23 cellular contexts compared by ENCODE assay signal in the genomic region with DNA sequence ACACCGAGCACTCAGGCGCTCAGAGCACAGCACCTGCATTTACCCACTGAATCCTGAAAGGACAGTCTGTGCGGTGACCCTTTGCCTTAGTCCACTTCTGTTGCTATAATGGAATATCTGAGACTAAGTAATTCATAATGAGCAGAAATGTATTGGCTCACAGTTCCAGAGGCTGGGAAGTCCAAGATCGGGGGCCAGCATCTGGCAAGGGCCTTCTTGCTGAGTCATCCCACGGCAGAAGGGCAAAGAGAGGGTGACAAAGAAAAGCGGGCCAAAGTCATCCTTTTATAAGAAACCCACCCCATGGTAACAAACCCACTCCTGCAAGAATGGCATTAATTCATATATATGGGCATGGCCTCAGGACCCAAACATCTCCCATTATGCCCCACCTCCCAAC. TPM values are rescaled to one million over a fixed set of nuclear protein-coding genes. Genes with fewer than 3 reads are reported as not detected.
DNase-seq lines count a peak whose midpoint lies in the region; ATAC-seq, FAIRE-seq and TF ChIP-seq lines count a peak whose summit lies in the region.
"Had no signal": no experiment of that assay in that cellular context is flagged by ENCODE, and none has a peak within 500 bp of the region (broad histone marks: within the 10 kb centered on the region; RNA-seq: fewer than 3 reads in every experiment).

No MANE protein-coding gene starts in this region.

- H3K23me2 ChIP-seq in H9 (ENCODE audit: insufficient read length, low read depth, low read length, poor library complexity, severe bottlenecking): no peaks in the 10 kb centered on the region

- no peaks in the 10 kb centered on the region for H3K27me3 Mint-ChIP-seq in H9 (ENCODE audit: low read depth)
- H3K27me3 Mint-ChIP-seq: CD8-positive, alpha-beta memory T cell had no signal

- no peak for TF ChIP-seq POLR2A in HepG2 (IDR thresholded peaks at IDR 0.05; ENCODE audit: insufficient read depth in 1 of 2, low read depth in 2 of 2, low read length in 2 of 2)
- TF ChIP-seq POLR2A in right lobe of liver (IDR thresholded peaks at IDR 0.05): no peak
- TF ChIP-seq POLR2A in K562 (conservative IDR thresholded peaks at IDR 0.05): no peak

- CTCF ChIA-PET in HepG2 (lab: Yijun Ruan, JAX; ENCODE audit: low intra/inter-chr PET ratio, low total read pairs): no interaction called here
- CTCF ChIA-PET in K562 (lab: Yijun Ruan, JAX; ENCODE audit: low intra/inter-chr PET ratio): no interaction called here

- POLR2A ChIA-PET in HepG2 (lab: Yijun Ruan, JAX): no interaction called here
- POLR2A ChIA-PET in K562 (lab: Yijun Ruan, JAX): no interaction called here

- H3K4me3 Mint-ChIP-seq in H9: no peak overlapping the region
- H3K4me3 Mint-ChIP-seq: CD8-positive, alpha-beta memory T cell had no signal

- peak overlapping the region; percentile 27 to 90 (median 30); a peak in 3 of 7 replicates for H3K27ac Mint-ChIP-seq in H9

- no peak overlapping the region for H2BK20ac ChIP-seq in H9 (ENCODE audit: low read depth, low read length, poor library complexity, severe bottlenecking)

- no peak overlapping the region for H3K56ac ChIP-seq in H9 (ENCODE audit: insufficient read length, low read depth, low read length)

- H3K79me2 ChIP-seq in HepG2 (ENCODE audit: insufficient read depth, low read length): no peaks in the 10 kb centered on the region
- H3K79me2 ChIP-seq in H9 (ENCODE audit: insufficient read depth, low read length): no peaks in the 10 kb centered on the region
- H3K79me2 ChIP-seq in K562 (ENCODE audit: control insufficient read depth, insufficient read depth, low read length): peaks cover 4% of the 10 kb centered on the region; the same call in 1 of the 3 replicates

- in situ Hi-C loops in HepG2 (cut with HindIII; ENCODE audit: extremely low pct_ligation_motif_present, low pct_unique_long_range_greater_than_20kb) (no loop called here), K562 (cut with MboI) (loop anchor here (5.0 kb wide), 1 partner anchor 124 kb away; no protein-coding TSS in a partner anchor)

- no peak overlapping the region for H2AK5ac ChIP-seq in H9 (ENCODE audit: insufficient read length, low read length)

- no peak overlapping the region for H3K23ac ChIP-seq in H9 (ENCODE audit: insufficient read length, low read depth, low read length)

- H3K9me1 ChIP-seq in K562 (ENCODE audit: control insufficient read depth, insufficient read depth, low read length): peaks cover 3% of the 10 kb centered on the region

- ATAC-seq in HepG2: no peak
- ATAC-seq in right lobe of liver: no peak
- no peak for ATAC-seq in K562
- no peak for ATAC-seq in psoas muscle
- ATAC-seq in GM21737 (IDR thresholded peaks at IDR 0.05; ENCODE audit: unreplicated experiment): no peak
- no peak for ATAC-seq in GM19324 (IDR thresholded peaks at IDR 0.05; ENCODE audit: low FRiP score, unreplicated experiment)
- ATAC-seq in GM19397 (IDR thresholded peaks at IDR 0.05; ENCODE audit: unreplicated experiment): no peak

- H3T11ph ChIP-seq in H9 (ENCODE audit: low read length): no peak overlapping the region

- no peak overlapping the region for H4K5ac ChIP-seq in H9 (ENCODE audit: insufficient read length, low read depth, low read length)

- H3K9ac ChIP-seq in HepG2 (ENCODE audit: insufficient read depth, low read depth, low read length) (no peak overlapping the region), H9 (ENCODE audit: extremely low read depth, insufficient read length, low read length) (no peak overlapping the region), K562 (ENCODE audit: insufficient read depth in 1 of 2, low read depth in 2 of 2, low read length in 2 of 2) (no peak overlapping the region)
- H3K9ac ChIP-seq: KMS-11 had no signal

- no peak overlapping the region for H3K18ac ChIP-seq in H9 (ENCODE audit: insufficient read length, low read depth, low read length)

- no peaks in the 10 kb centered on the region for H3K9me3 ChIP-seq in HepG2 (ENCODE audit: low read length)
- no peaks in the 10 kb centered on the region for H3K9me3 ChIP-seq in right lobe of liver
- no peaks in the 10 kb centered on the region for H3K9me3 ChIP-seq in H9 (ENCODE audit: control insufficient read depth, low read depth, low read length)
- no peaks in the 10 kb centered on the region for H3K9me3 ChIP-seq in K562 (replicated peaks; ENCODE audit: control insufficient read depth, insufficient read depth, low read depth, low read length)
- H3K9me3 ChIP-seq in psoas muscle: no peaks in the 10 kb centered on the region

- no peak overlapping the region for H3K14ac ChIP-seq in H9 (ENCODE audit: insufficient read depth, low read length)

- H2BK15ac ChIP-seq in H9 (ENCODE audit: low read depth, low read length): no peak overlapping the region

- H4K8ac ChIP-seq in H9 (replicated peaks; ENCODE audit: insufficient read length, low read depth, low read length): no peak overlapping the region

- no peak overlapping the region for H2BK5ac ChIP-seq in H9 (ENCODE audit: insufficient read length, low read length)

- no peak overlapping the region for H4K91ac ChIP-seq in H9 (ENCODE audit: insufficient read length, low read depth, low read length)

- H3K79me1 ChIP-seq in H9 (ENCODE audit: insufficient read depth, low read depth, low read length, poor library complexity, severe bottlenecking): no peaks in the 10 kb centered on the region

- no peak for FAIRE-seq in HepG2 (lab: Jason Lieb, UNC)
- FAIRE-seq in K562 (lab: Jason Lieb, UNC): no peak
- FAIRE-seq: GM18507 had no signal

- H3K36me3 Mint-ChIP-seq in H9 (ENCODE audit: insufficient read depth in 1 of 3, low read depth in 3 of 3): peaks cover 18 to 59% (median 55%) of the 10 kb centered on the region in 3 experiments; a peak in 6 of 7 replicates

- H3K4me2 ChIP-seq in HepG2 (ENCODE audit: low read depth, low read length): no peak overlapping the region
- no peak overlapping the region for H3K4me2 ChIP-seq in H9 (ENCODE audit: insufficient read depth, insufficient read length, low read length)
- no peak overlapping the region for H3K4me2 ChIP-seq in K562 (ENCODE audit: insufficient read depth, low read length)
- H3K4me2 ChIP-seq: KMS-11 had no signal

- H3K27me3 ChIP-seq in HepG2 (ENCODE audit: control insufficient read depth in 1 of 2, insufficient read depth in 2 of 2, low read length in 2 of 2): no peaks in the 10 kb centered on the region; a peak in 1 of 5 replicates
- no peaks in the 10 kb centered on the region for H3K27me3 ChIP-seq in right lobe of liver
- no peaks in the 10 kb centered on the region for H3K27me3 ChIP-seq in H9 (ENCODE audit: insufficient read depth, low read length)
- H3K27me3 ChIP-seq in K562 (ENCODE audit: control insufficient read depth in 2 of 2, insufficient read depth in 2 of 2, low read length in 2 of 2): no peaks in the 10 kb centered on the region
- H3K27me3 ChIP-seq in psoas muscle (ENCODE audit: insufficient read depth in 3 of 3, low read length in 2 of 3): no peaks in the 10 kb centered on the region

- H3K36me3 ChIP-seq in HepG2 (replicated peaks in 1 of 2; ENCODE audit: control insufficient read depth in 1 of 2, insufficient read depth in 2 of 2, low read length in 2 of 2) (peaks cover 3 to 27% of the 10 kb centered on the region in 2 experiments; a peak in 3 of 5 replicates), right lobe of liver (no peaks in the 10 kb centered on the region), K562 (ENCODE audit: control insufficient read depth, insufficient read depth, low read length) (peaks cover 62% of the 10 kb centered on the region), psoas muscle (ENCODE audit: insufficient read depth in 1 of 2, low read depth in 1 of 2) (no peaks in the 10 kb centered on the region)

- H3K9me3 Mint-ChIP-seq in H9: no peaks in the 10 kb centered on the region
- H3K9me3 Mint-ChIP-seq: CD8-positive, alpha-beta memory T cell had no signal

- 94% methylated on average over 6 of the region's 6 CpGs for WGBS in HepG2 (ENCODE audit: low lambda C conversion rate)
- 98% methylated on average over 3 of the region's 6 CpGs for WGBS in right lobe of liver (ENCODE audit: insufficient coverage, low coverage, low lambda C conversion rate, missing lambda C conversion rate)
- no CpG with 5 or more reads among the region's 6 CpGs for WGBS in H9 (ENCODE audit: extremely low coverage, insufficient read length, low lambda C conversion rate)
- WGBS in K562 (ENCODE audit: insufficient coverage, low coverage, missing lambda C conversion rate): 80% methylated on average over 4 of the region's 6 CpGs
- WGBS in psoas muscle, 3 donors: 81 to 91% (median 82%) methylated on average over 6 of the region's 6 CpGs

- H3K4ac ChIP-seq in H9 (ENCODE audit: low read depth, low read length): no peak overlapping the region

- H4K20me1 ChIP-seq in HepG2 (ENCODE audit: insufficient read depth, low read length) (no peaks in the 10 kb centered on the region), H9 (ENCODE audit: control insufficient read depth, insufficient read depth, insufficient read length) (no peaks in the 10 kb centered on the region), K562 (replicated peaks; ENCODE audit: control insufficient read depth, insufficient read depth, low read length) (0 out of 2 replicates have a peak, but pooled peaks cover 4% of the 10 kb centered on the region)

- H3K4me3 ChIP-seq in HepG2 (replicated peaks in 1 of 3; ENCODE audit: insufficient read depth in 1 of 3, low read depth in 2 of 3, low read length in 3 of 3) (no peak overlapping the region), right lobe of liver (no peak overlapping the region), K562 (no peak overlapping the region), psoas muscle (no peak overlapping the region)

- H2AFZ ChIP-seq in HepG2 (ENCODE audit: low read length) (no peak overlapping the region), H9 (ENCODE audit: low read length) (no peak overlapping the region), K562 (ENCODE audit: low read depth, low read length) (no peak overlapping the region)

- peaks cover 14% of the 10 kb centered on the region for H3K4me1 ChIP-seq in HepG2 (ENCODE audit: insufficient read depth, low read length)
- no peaks in the 10 kb centered on the region for H3K4me1 ChIP-seq in right lobe of liver
- H3K4me1 ChIP-seq in H9 (ENCODE audit: insufficient read depth, low read length): no peaks in the 10 kb centered on the region
- peaks cover 13 to 17% of the 10 kb centered on the region in 2 experiments for H3K4me1 ChIP-seq in K562 (replicated peaks in 1 of 2; ENCODE audit: control insufficient read depth in 2 of 2, insufficient read depth in 2 of 2, low read length in 2 of 2)
- H3K4me1 ChIP-seq in psoas muscle: no peaks in the 10 kb centered on the region

- H3K27ac ChIP-seq in HepG2 (ENCODE audit: extremely low read length, insufficient read depth, low read length) (no peak overlapping the region), right lobe of liver (no peak overlapping the region), H9 (ENCODE audit: insufficient read length, low read depth, low read length) (no peak overlapping the region), K562 (ENCODE audit: extremely low read depth, low read depth, low read length) (no peak overlapping the region), psoas muscle (no peak overlapping the region)
- H3K27ac ChIP-seq: HL-60, KMS-11 had no signal

- no peak overlapping the region for H2BK120ac ChIP-seq in H9 (ENCODE audit: low read depth, low read length, poor library complexity, severe bottlenecking)

- DNase-seq in HepG2 (ENCODE audit: low spot score) (no peak), right lobe of liver (no peak), H9 (no peak), K562 (ENCODE audit: extremely low read depth in 1 of 4, low spot score in 3 of 4) (no peak), psoas muscle (peak; percentile 4 to 34)
- DNase-seq: ACHN; Calu3; CD8-positive, alpha-beta memory T cell; GDM1; H7; NCI-H1092 treated with DMSO at 0.1 percent for 48 hours; NCI-H1436 treated with DMSO at 0.1 percent for 48 hours; NCI-H1930; NCI-H2227 treated with DMSO at 0.1 percent for 48 hours; NCI-H510A; NCI-H748 treated with DMSO at 0.1 percent for 48 hours; NK-92 treated with Interleukin-12 subunit alpha and Interleukin-12 subunit beta, amount 100 ng/mL, for 24 hours had no signal

- no peak for TF ChIP-seq EP300 in HepG2 (IDR thresholded peaks at IDR 0.05; ENCODE audit: low read depth in 2 of 2, low read length in 2 of 2)
- no peak for TF ChIP-seq EP300 in HepG2 (CRISPR knock-in tag; IDR thresholded peaks at IDR 0.05; ENCODE audit: borderline replicate concordance)
- TF ChIP-seq EP300 in K562 (IDR thresholded peaks at IDR 0.05; ENCODE audit: low read length): no peak

- intact Hi-C loops in HepG2 (cut with micrococcal nuclease; ENCODE audit: unreplicated experiment): no loop called here
- intact Hi-C loops in right lobe of liver (cut with DNase I): no loop called here
- intact Hi-C loops in K562 (cut with micrococcal nuclease): no loop called here
- intact Hi-C loops in psoas muscle (cut with DNase I): no loop called here

- H2BK12ac ChIP-seq in H9 (ENCODE audit: insufficient read length, low read depth, low read length): no peak overlapping the region

- peaks cover 0 to 3% of the 10 kb centered on the region in 2 experiments; a peak in 2 of 4 replicates for H3K4me1 Mint-ChIP-seq in H9
- H3K4me1 Mint-ChIP-seq: CD8-positive, alpha-beta memory T cell had no signal

- BruUV-seq in HepG2 (replicated peaks; lab: Mats Ljungman, UMichigan) (no TSS peak), K562 (replicated peaks; lab: Mats Ljungman, UMichigan) (no TSS peak)

- no peak for TF ChIP-seq RAD21 in HepG2 (CRISPR knock-in tag; IDR thresholded peaks at IDR 0.05)
- TF ChIP-seq RAD21 in K562 (CRISPR knock-in tag; conservative IDR thresholded peaks at IDR 0.05 in 1 of 2, IDR thresholded peaks at IDR 0.05 in 1 of 2): no peak

- TF ChIP-seq CTCF in HepG2 (CRISPR knock-in tag; IDR thresholded peaks at IDR 0.05) (no peak), right lobe of liver (IDR thresholded peaks at IDR 0.05) (no peak), H9 (conservative IDR thresholded peaks at IDR 0.05) (no peak), K562 (IDR thresholded peaks at IDR 0.05 in 2 of 3, conservative IDR thresholded peaks at IDR 0.05 in 1 of 3; ENCODE audit: insufficient read depth in 2 of 3, low read depth in 1 of 3, low read length in 3 of 3) (no peak), psoas muscle (IDR thresholded peaks at IDR 0.05) (no peak)

RNA-seq across cellular contexts. Expression of gene POC1A, which starts 27.7 kb away (rescaled TPM):
- total RNA-seq in HepG2 (2016; rRNA removed; fragmentation: Illumina TruSeq; extraction: Trizol) (20.0 and 22.5 TPM in 2 replicates), right lobe of liver (1 to 10 TPM; 2.0 to 4.3 (median 3.2) TPM), H9 (2021) (29.0 and 29.3 TPM in 2 replicates), K562 (2014; rRNA removed) (16.0 and 19.6 TPM in 2 replicates), K562 (2014; rRNA removed; fragmentation: Illumina TruSeq; extraction: Trizol) (7.5 and 8.5 TPM in 2 replicates), K562 (2015; rRNA removed; fragmentation: Illumina TruSeq; extraction: Trizol) (9.5 and 11.3 TPM in 2 replicates), K562 (2021) (15.9 and 17.4 TPM in 2 replicates), psoas muscle (1 to 10 TPM; 1.1 to 3.2 (median 1.6) TPM)
- 13.9 and 15.5 TPM in 2 replicates for total RNA-seq in HepG2 (2016; cell fraction: cytosol; rRNA removed; fragmentation: Illumina TruSeq; extraction: Trizol; ENCODE audit: low read depth)
- total RNA-seq in HepG2 (2016; cell fraction: insoluble cytoplasmic fraction; rRNA removed; fragmentation: Illumina TruSeq; extraction: Trizol): 20.6 and 21.0 TPM in 2 replicates
- total RNA-seq in HepG2 (2016; cell fraction: membrane; rRNA removed; fragmentation: Illumina TruSeq; extraction: Trizol): 24.6 and 24.9 TPM in 2 replicates
- total RNA-seq in HepG2 (2016; cell fraction: nucleus; rRNA removed; fragmentation: Illumina TruSeq; extraction: Trizol): 11.2 and 11.3 TPM in 2 replicates
- polyA plus RNA-seq in HepG2 (2011; rRNA removed) (12.6 and 14.6 TPM in 2 replicates), K562 (2011; rRNA removed) (15.2 and 16.6 TPM in 2 replicates), K562 (2014; fragmentation: Illumina TruSeq; extraction: Trizol) (17.5 and 19.6 TPM in 2 replicates), K562 (2014; fragmentation: Nextera tagmentation; extraction: Ambion mirVana) (1 to 10 TPM; 7.2 to 9.4 TPM), K562 (2014; rRNA removed) (12.1 and 17.3 TPM in 2 replicates), psoas muscle (1 to 10 TPM in 2 of 3 donors, under 1 TPM in 1; 0.87 to 2.9 (median 2.1) TPM)
- 9.9 and 16.4 TPM in 2 replicates for polyA plus RNA-seq in HepG2 (2011; cell fraction: cytosol; rRNA removed)
- polyA plus RNA-seq in HepG2 (2011; cell fraction: nucleus; rRNA removed): 9.4 and 12.5 TPM in 2 replicates
- polyA plus RNA-seq in HepG2 (2012): 5.8 and 9.6 TPM in 2 replicates
- 18.4 and 20.8 TPM in 2 replicates for polyA plus RNA-seq in HepG2 (2016; cell fraction: cytosol; fragmentation: Illumina TruSeq; extraction: Trizol; ENCODE audit: low read depth)
- polyA plus RNA-seq in HepG2 (2016; cell fraction: insoluble cytoplasmic fraction; fragmentation: Illumina TruSeq; extraction: Trizol; ENCODE audit: low read depth): 22.6 and 26.9 TPM in 2 replicates
- 23.5 and 25.2 TPM in 2 replicates for polyA plus RNA-seq in HepG2 (2016; cell fraction: membrane; fragmentation: Illumina TruSeq; extraction: Trizol; ENCODE audit: low read depth)
- 16.5 and 16.9 TPM in 2 replicates for polyA plus RNA-seq in HepG2 (2016; cell fraction: nucleus; fragmentation: Illumina TruSeq; extraction: Trizol; ENCODE audit: insufficient read depth, low read depth)
- polyA minus RNA-seq in HepG2 (2011; rRNA and poly(A)+ RNA removed; ENCODE audit: low replicate concordance): 35.8 and 64.7 TPM in 2 replicates
- 4.6 and 7.1 TPM in 2 replicates for polyA minus RNA-seq in HepG2 (2011; cell fraction: cytosol; rRNA and poly(A)+ RNA removed)
- 8.0 TPM in 2 replicates for polyA minus RNA-seq in HepG2 (2011; cell fraction: nucleus; rRNA and poly(A)+ RNA removed)
- 17.1 and 37.8 TPM in 2 replicates for total RNA-seq in K562 (2011; cell fraction: chromatin; rRNA removed; ENCODE audit: low replicate concordance)
- total RNA-seq in K562 (2011; cell fraction: nucleolus; rRNA removed): 20.3 and 28.8 TPM in 2 replicates
- total RNA-seq in K562 (2011; cell fraction: nucleoplasm; rRNA removed): 15.6 and 16.6 TPM in 2 replicates
- polyA plus RNA-seq in K562 (2011; cell fraction: cytosol; rRNA removed): 17.6 and 22.5 TPM in 2 replicates
- 16.6 and 21.0 TPM in 2 replicates for polyA plus RNA-seq in K562 (2011; cell fraction: nucleus; rRNA removed)
- polyA plus RNA-seq in K562 (2012): 15.6 and 25.7 TPM in 2 replicates
- 10.6 and 17.7 TPM in 2 replicates for polyA minus RNA-seq in K562 (2011; rRNA and poly(A)+ RNA removed)
- 8.0 and 12.1 TPM in 2 replicates for polyA minus RNA-seq in K562 (2011; cell fraction: cytosol; rRNA and poly(A)+ RNA removed)
- 12.7 and 14.3 TPM in 2 replicates for polyA minus RNA-seq in K562 (2011; cell fraction: nucleus; rRNA and poly(A)+ RNA removed)

Comparison
In these comparisons a context has a peak if more than half of its experiments do, and no peak if none do; other contexts are left out.
1. DNase-seq: peak in psoas muscle (2 of 2); none in HepG2 (single experiment), right lobe of liver (0 of 3), H9 (single experiment) and K562 (0 of 4).
2. Of the 241 proteins assayed by ChIP-seq in both HepG2 and K562: peak only in HepG2: none; only in K562: MAFF and NFE2; in both: none; in neither: 239.